6 cellular contexts compared by ENCODE assay signal in the genomic region with DNA sequence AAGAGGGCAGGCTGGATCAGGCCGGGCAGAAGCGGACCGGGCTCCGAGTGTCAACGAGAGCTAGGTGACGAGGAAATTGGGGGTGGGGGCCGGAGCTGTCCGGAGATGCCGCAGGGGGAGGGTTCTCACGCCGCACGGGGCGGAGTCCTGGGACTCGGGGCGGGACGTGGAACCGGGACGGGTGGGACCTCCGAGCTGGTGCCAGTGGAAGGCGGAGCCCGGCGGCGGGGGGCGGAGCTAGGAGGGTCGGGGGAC. TPM values are rescaled to one million over a fixed set of nuclear protein-coding genes. Genes with fewer than 3 reads are reported as not detected.
DNase-seq lines count a peak whose midpoint lies in the region; ATAC-seq and TF ChIP-seq lines count a peak whose summit lies in the region.

No MANE protein-coding gene starts in this region.

- H3K4me3 ChIP-seq in GM23338 (peak overlapping the region; percentile 97), mesodermal cell (ENCODE audit: extremely low read depth, insufficient read depth, low read length, poor library complexity, severe bottlenecking) (peak overlapping the region; percentile 95)

- H2AFZ ChIP-seq in GM23338, result no peak overlapping the region; the same call in 1 of the 2 replicates

- no peaks in the 10 kb centered on the region for H3K9me2 ChIP-seq in GM23338 (ENCODE audit: insufficient read depth)

- DNase-seq in GM23338 (ENCODE audit: low spot score), result no peak
- no peak for DNase-seq in activated T-helper 2 cell treated with anti-CD3 and anti-CD28 coated beads, Interferon-gamma antibody, Interleukin-2, Interleukin-4, amounts not matched to agents 10 μg/mL and 5 μg/mL and 100 μg/mL, durations not matched to agents 14 hours and 24 hours and 36 hours (ENCODE audit: low spot score)
- no peak for DNase-seq in NCI-H1694 treated with DMSO at 0.1 percent for 48 hours (lab: John Stamatoyannopoulos, UW)
- DNase-seq in NCI-H2227 treated with DMSO at 0.1 percent for 48 hours (lab: John Stamatoyannopoulos, UW), result no peak

- H3K4me3 Mint-ChIP-seq in GM23338, result peak overlapping the region; percentile 93
- peak overlapping the region; percentile 94 for H3K4me3 Mint-ChIP-seq in activated T-helper 2 cell treated with anti-CD3 and anti-CD28 coated beads, Interferon-gamma antibody, Interleukin-2, Interleukin-4, amounts not matched to agents 10 μg/mL and 5 μg/mL and 100 μg/mL, durations not matched to agents 14 hours and 24 hours and 36 hours (ENCODE audit: low read depth)

- H3K36me3 ChIP-seq in GM23338 (ENCODE audit: insufficient read depth) (no peaks in the 10 kb centered on the region), mesodermal cell (ENCODE audit: control insufficient read depth, insufficient read depth, low read length) (peaks cover 38% of the 10 kb centered on the region)

- H3K4me1 Mint-ChIP-seq in GM23338, result peaks cover 27% of the 10 kb centered on the region
- H3K4me1 Mint-ChIP-seq in activated T-helper 2 cell treated with anti-CD3 and anti-CD28 coated beads, Interferon-gamma antibody, Interleukin-2, Interleukin-4, amounts not matched to agents 10 μg/mL and 5 μg/mL and 100 μg/mL, durations not matched to agents 14 hours and 24 hours and 36 hours (ENCODE audit: low read depth), result peaks cover 20% of the 10 kb centered on the region

- H3K4me2 ChIP-seq in GM23338, result peak overlapping the region; percentile 96

- H3K9me3 Mint-ChIP-seq in GM23338, result no peaks in the 10 kb centered on the region
- no peaks in the 10 kb centered on the region for H3K9me3 Mint-ChIP-seq in activated T-helper 2 cell treated with anti-CD3 and anti-CD28 coated beads, Interferon-gamma antibody, Interleukin-2, Interleukin-4, amounts not matched to agents 10 μg/mL and 5 μg/mL and 100 μg/mL, durations not matched to agents 14 hours and 24 hours and 36 hours

- H3F3A ChIP-seq in GM23338 (replicated peaks; ENCODE audit: low read depth), result peaks cover 28% of the 10 kb centered on the region

- H3K27ac Mint-ChIP-seq in GM23338, result peak overlapping the region; percentile 98
- H3K27ac Mint-ChIP-seq in activated T-helper 2 cell treated with anti-CD3 and anti-CD28 coated beads, Interferon-gamma antibody, Interleukin-2, Interleukin-4, amounts not matched to agents 10 μg/mL and 5 μg/mL and 100 μg/mL, durations not matched to agents 14 hours and 24 hours and 36 hours, result peak overlapping the region; percentile 93

- H3K36me3 Mint-ChIP-seq in GM23338 (ENCODE audit: low read depth), result peaks cover 24% of the 10 kb centered on the region
- H3K36me3 Mint-ChIP-seq in activated T-helper 2 cell treated with anti-CD3 and anti-CD28 coated beads, Interferon-gamma antibody, Interleukin-2, Interleukin-4, amounts not matched to agents 10 μg/mL and 5 μg/mL and 100 μg/mL, durations not matched to agents 14 hours and 24 hours and 36 hours (ENCODE audit: low read depth), result peaks cover 48% of the 10 kb centered on the region

- TF ChIP-seq CTCF in GM23338 (conservative IDR thresholded peaks at IDR 0.05; ENCODE audit: low read depth in 2 of 2), result no peak

- intact Hi-C loops in activated T-helper 2 cell treated with anti-CD3 and anti-CD28 coated beads, Interferon-gamma antibody, Interleukin-2, Interleukin-4, amounts not matched to agents 10 μg/mL and 5 μg/mL and 100 μg/mL, durations not matched to agents 14 hours and 24 hours and 36 hours (cut with micrococcal nuclease), result loop anchor here (1.0 to 2.0 kb wide), 7 partner anchors 15 to 76 kb away; a partner anchor contains a TSS

- H3K4me1 ChIP-seq in GM23338 (ENCODE audit: insufficient read depth) (peaks cover 17% of the 10 kb centered on the region; the same call in 1 of the 2 replicates), mesodermal cell (ENCODE audit: control insufficient read depth, insufficient read depth, low read length, poor library complexity, severe bottlenecking) (peaks cover 28% of the 10 kb centered on the region)

- H3K27ac ChIP-seq in GM23338 (ENCODE audit: low read depth) (peak overlapping the region; percentile 94; the same call in 1 of the 2 replicates), mesodermal cell (ENCODE audit: low read depth, low read length, severe bottlenecking) (peak overlapping the region; percentile 99)

- ATAC-seq in GM23338 (peak; percentile 62), HG03378 (IDR thresholded peaks at IDR 0.05; ENCODE audit: unreplicated experiment) (no peak)

- 0 to 1% methylated on average over 12 to 21 of the region's 25 CpGs for WGBS in mesodermal cell (ENCODE audit: insufficient coverage in 2 of 2), 2 experiments

- H3K79me2 ChIP-seq in GM23338 (replicated peaks; ENCODE audit: insufficient read depth), result peaks cover 24% of the 10 kb centered on the region

- no peaks in the 10 kb centered on the region; the same call in 1 of the 2 replicates for H4K20me1 ChIP-seq in GM23338 (replicated peaks; ENCODE audit: insufficient read depth)

- H3K27me3 Mint-ChIP-seq in GM23338 (ENCODE audit: insufficient read depth, low read depth, poor library complexity), result peaks cover 30% of the 10 kb centered on the region
- no peaks in the 10 kb centered on the region for H3K27me3 Mint-ChIP-seq in activated T-helper 2 cell treated with anti-CD3 and anti-CD28 coated beads, Interferon-gamma antibody, Interleukin-2, Interleukin-4, amounts not matched to agents 10 μg/mL and 5 μg/mL and 100 μg/mL, durations not matched to agents 14 hours and 24 hours and 36 hours (ENCODE audit: low read depth)

- no peaks in the 10 kb centered on the region for H3K9me3 ChIP-seq in mesodermal cell (ENCODE audit: control insufficient read depth, low read length)

- H3K27me3 ChIP-seq in GM23338 (ENCODE audit: insufficient read depth), result no peaks in the 10 kb centered on the region

TF ChIP-seq in GM23338, 12 proteins besides CTCF, POLR2A, EP300 and RAD21 (continues in another document):
- TF ChIP-seq EZH2 (IDR thresholded peaks at IDR 0.05; ENCODE audit: low read depth, unreplicated experiment) (no peak), ZNF114 (CRISPR knock-in tag; IDR thresholded peaks at IDR 0.05) (no peak)

RNA-seq across cellular contexts. Expression of a gene that starts 0.2 kb away (rescaled TPM):
- total RNA-seq in GM23338 (2014; rRNA removed; shearing (Covaris generic)), result 31.4 and 35.0 TPM in 2 replicates
- polyA plus RNA-seq in GM23338 (2016; fragmentation: Nextera tagmentation; extraction: Ambion mirVana), result 201 and 221 TPM in 2 replicates
- total RNA-seq in activated T-helper 2 cell treated with anti-CD3 and anti-CD28 coated beads, Interferon-gamma antibody, Interleukin-2, Interleukin-4, amounts not matched to agents 10 μg/mL and 5 μg/mL and 100 μg/mL, durations not matched to agents 14 hours and 24 hours and 36 hours, result 36.6 and 37.1 TPM in 2 replicates
- polyA plus RNA-seq in mesodermal cell (2013, experiment 1 of 2), result 71.7 TPM
- 72.1 TPM for polyA plus RNA-seq in mesodermal cell (2013, experiment 2 of 2)

RNA-seq across cellular contexts. Expression of a gene that starts 5.6 kb away (rescaled TPM):
- total RNA-seq in GM23338 (2014; rRNA removed; shearing (Covaris generic)), result 283 and 315 TPM in 2 replicates
- 250 and 418 TPM in 2 replicates for polyA plus RNA-seq in GM23338 (2016; fragmentation: Nextera tagmentation; extraction: Ambion mirVana)
- 262 and 273 TPM in 2 replicates for total RNA-seq in activated T-helper 2 cell treated with anti-CD3 and anti-CD28 coated beads, Interferon-gamma antibody, Interleukin-2, Interleukin-4, amounts not matched to agents 10 μg/mL and 5 μg/mL and 100 μg/mL, durations not matched to agents 14 hours and 24 hours and 36 hours
- 310 TPM for polyA plus RNA-seq in mesodermal cell (2013, experiment 1 of 2)
- 253 TPM for polyA plus RNA-seq in mesodermal cell (2013, experiment 2 of 2)

RNA-seq across cellular contexts. Expression of a gene that starts 6.7 kb away (rescaled TPM):
- 24.2 and 25.8 TPM in 2 replicates for total RNA-seq in GM23338 (2014; rRNA removed; shearing (Covaris generic))
- 20.8 and 24.6 TPM in 2 replicates for polyA plus RNA-seq in GM23338 (2016; fragmentation: Nextera tagmentation; extraction: Ambion mirVana)
- 67.4 and 82.0 TPM in 2 replicates for total RNA-seq in activated T-helper 2 cell treated with anti-CD3 and anti-CD28 coated beads, Interferon-gamma antibody, Interleukin-2, Interleukin-4, amounts not matched to agents 10 μg/mL and 5 μg/mL and 100 μg/mL, durations not matched to agents 14 hours and 24 hours and 36 hours
- polyA plus RNA-seq in mesodermal cell (2013, experiment 1 of 2), result 45.4 TPM
- polyA plus RNA-seq in mesodermal cell (2013, experiment 2 of 2), result 44.0 TPM

RNA-seq across cellular contexts. Expression of a gene that starts 10.2 kb away (rescaled TPM):
- total RNA-seq in GM23338 (2014; rRNA removed; shearing (Covaris generic)), result 89.8 and 103 TPM in 2 replicates
- 28.1 and 30.9 TPM in 2 replicates for polyA plus RNA-seq in GM23338 (2016; fragmentation: Nextera tagmentation; extraction: Ambion mirVana)
- 21.0 and 23.4 TPM in 2 replicates for total RNA-seq in activated T-helper 2 cell treated with anti-CD3 and anti-CD28 coated beads, Interferon-gamma antibody, Interleukin-2, Interleukin-4, amounts not matched to agents 10 μg/mL and 5 μg/mL and 100 μg/mL, durations not matched to agents 14 hours and 24 hours and 36 hours
- polyA plus RNA-seq in mesodermal cell (2013, experiment 1 of 2), result 31.8 TPM
- 29.5 TPM for polyA plus RNA-seq in mesodermal cell (2013, experiment 2 of 2)

RNA-seq across cellular contexts. Expression of a gene that starts 10.8 kb away (rescaled TPM):
- total RNA-seq in GM23338 (2014; rRNA removed; shearing (Covaris generic)), result 7.7 and 10.5 TPM in 2 replicates
- polyA plus RNA-seq in GM23338 (2016; fragmentation: Nextera tagmentation; extraction: Ambion mirVana), result 31.0 and 34.4 TPM in 2 replicates
- 24.5 and 25.8 TPM in 2 replicates for total RNA-seq in activated T-helper 2 cell treated with anti-CD3 and anti-CD28 coated beads, Interferon-gamma antibody, Interleukin-2, Interleukin-4, amounts not matched to agents 10 μg/mL and 5 μg/mL and 100 μg/mL, durations not matched to agents 14 hours and 24 hours and 36 hours
- 42.5 TPM for polyA plus RNA-seq in mesodermal cell (2013, experiment 1 of 2)
- polyA plus RNA-seq in mesodermal cell (2013, experiment 2 of 2), result 47.7 TPM
